Comparison of ENCODE assay signal across 9 cellular contexts in genomic region chr11:18046116-18046777, GRCh38. TPM values are rescaled to one million over a fixed set of nuclear protein-coding genes. Genes with fewer than 3 reads are reported as not detected.
DNase-seq lines count a peak whose midpoint lies in the region; ATAC-seq, FAIRE-seq and TF ChIP-seq lines count a peak whose summit lies in the region.
"Had no signal": no experiment of that assay in that cellular context is flagged by ENCODE, and none has a peak within 500 bp of the region (broad histone marks: within the 10 kb centered on the region; RNA-seq: fewer than 3 reads in every experiment).

Gene TPH1 (minus strand): TSS chr11:18046269. CDS start chr11:18040762, 5,507 bp downstream.

- H3K27ac ChIP-seq in ACC112 (ENCODE audit: low read depth, low read length) (no peak within 1 kb of the TSS), H1 (ENCODE audit: low read depth, low read length) (no peak within 1 kb of the TSS), lung (ENCODE audit: low read depth in 1 of 2, low read length in 1 of 2) (no peak within 1 kb of the TSS)
- H3K27ac ChIP-seq in CD4-positive, alpha-beta memory T cell (ENCODE audit: low read depth, low read length): no peak within 1 kb of the TSS

- peak within 1 kb of the TSS in 1 of 7 donors; percentile 60 for H3K27ac Mint-ChIP-seq in CD4-positive, alpha-beta memory T cell

- H3K23ac ChIP-seq in H1 (ENCODE audit: insufficient read length): no peak within 1 kb of the TSS

- H2BK120ac ChIP-seq in H1 (replicated peaks; ENCODE audit: low read depth, low read length): no peak within 1 kb of the TSS

- H2BK5ac ChIP-seq in H1 (ENCODE audit: low read depth, low read length): no peak within 1 kb of the TSS

- TF ChIP-seq CTCF in H1 (IDR thresholded peaks at IDR 0.05; ENCODE audit: control extremely low read depth in 1 of 3, insufficient read depth in 1 of 3, low read depth in 1 of 3, low read length in 3 of 3): no peak
- TF ChIP-seq CTCF in lung (IDR thresholded peaks at IDR 0.05; ENCODE audit: control extremely low read depth, extremely low read depth): no peak

- no peak within 1 kb of the TSS for H3K4me3 Mint-ChIP-seq in CD4-positive, alpha-beta memory T cell
- H3K4me3 Mint-ChIP-seq: activated T-cell treated with anti-CD3 and anti-CD28 coated beads, Interleukin-2, amount 50 U/mL, for 4 hours had no signal

- POLR2A ChIA-PET in H1 (lab: Charles Lee; ENCODE audit: partially characterized antibody): interaction anchor here (1.6 kb wide), 1 partner anchor 23 kb away, joined by 4 read pairs; no protein-coding TSS in a partner anchor
- POLR2A ChIA-PET in CD4-positive, alpha-beta memory T cell (lab: Charles Lee; ENCODE audit: partially characterized antibody): no interaction called here

- no peak within 1 kb of the TSS for H3K56ac ChIP-seq in H1 (replicated peaks; ENCODE audit: insufficient read length, low read depth, low read length)

- no peak within 1 kb of the TSS for H3K18ac ChIP-seq in H1 (ENCODE audit: extremely low read depth, low read length)

- peaks cover 6% of the 10 kb centered on the region; the same call in 1 of the 2 replicates for H3K23me2 ChIP-seq in H1 (ENCODE audit: low read depth, low read length)

- H4K20me1 ChIP-seq in H1 (replicated peaks in 1 of 2; ENCODE audit: control insufficient read depth in 1 of 2, insufficient read depth in 2 of 2, low read length in 2 of 2): no peaks in the 10 kb centered on the region

- CTCF ChIA-PET in H1 (lab: Charles Lee; ENCODE audit: partially characterized antibody): no interaction called here
- CTCF ChIA-PET in CD4-positive, alpha-beta memory T cell (lab: Charles Lee; ENCODE audit: partially characterized antibody): no interaction called here

- no peak within 1 kb of the TSS for H3K9ac ChIP-seq in H1 (replicated peaks in 1 of 4; ENCODE audit: extremely low read depth in 1 of 4, low read depth in 3 of 4, low read length in 3 of 4)

- H3K79me2 ChIP-seq in ACC112 (ENCODE audit: control insufficient read depth, insufficient read depth, low read length, unreplicated experiment): no peaks in the 10 kb centered on the region
- no peaks in the 10 kb centered on the region for H3K79me2 ChIP-seq in H1 (ENCODE audit: control insufficient read depth in 1 of 2, insufficient read depth in 2 of 2, low read length in 2 of 2)

- 13% methylated on average over 36 of the region's 36 CpGs; no CpG with 5 or more reads in 1 of the 2 experiments for WGBS in H1 (ENCODE audit: extremely low coverage in 1 of 2, insufficient coverage in 1 of 2, insufficient read length in 1 of 2, insufficient replicate concordance in 2 of 2, low coverage in 1 of 2, low lambda C conversion rate in 2 of 2, missing lambda C conversion rate in 1 of 2), 2 experiments
- 14 to 15% methylated on average over 36 of the region's 36 CpGs for WGBS in lung, 2 donors

- peaks cover 84% of the 10 kb centered on the region for H3K27me3 ChIP-seq in ACC112 (ENCODE audit: insufficient read depth, low read length)
- H3K27me3 ChIP-seq in H1 (replicated peaks in 1 of 4; ENCODE audit: control insufficient read depth in 3 of 4, extremely low read depth in 1 of 4, insufficient read depth in 3 of 4, low read length in 3 of 4): peaks cover 1 to 36% (median 18%) of the 10 kb centered on the region in 4 experiments
- no peaks in the 10 kb centered on the region for H3K27me3 ChIP-seq in lung (ENCODE audit: control insufficient read depth, insufficient read depth)
- H3K27me3 ChIP-seq in CD4-positive, alpha-beta memory T cell (ENCODE audit: insufficient read depth, low read length): no peaks in the 10 kb centered on the region

- no peak for FAIRE-seq in H1 (lab: Jason Lieb, UNC)

- TF ChIP-seq POLR2A in H1 (IDR thresholded peaks at IDR 0.05; ENCODE audit: control extremely low read depth in 1 of 2, low read depth in 2 of 2, low read length in 2 of 2): no peak

- H3K9me3 ChIP-seq in H1 (ENCODE audit: insufficient read depth in 2 of 2, low read depth in 1 of 2, low read length in 1 of 2): no peaks in the 10 kb centered on the region
- H3K9me3 ChIP-seq in lung (ENCODE audit: control insufficient read depth in 2 of 2, insufficient read depth in 1 of 2, low read length in 1 of 2): no peaks in the 10 kb centered on the region
- no peaks in the 10 kb centered on the region for H3K9me3 ChIP-seq in CD4-positive, alpha-beta memory T cell (ENCODE audit: control insufficient read depth in 1 of 2, low read length in 2 of 2)

- H3K4me1 Mint-ChIP-seq in CD4-positive, alpha-beta memory T cell: peaks cover 0 to 2% (median 0%) of the 10 kb centered on the region in 4 donors

- TF ChIP-seq RAD21 in Ishikawa (IDR thresholded peaks at IDR 0.05; ENCODE audit: low read depth) (no peak), H1 (IDR thresholded peaks at IDR 0.05 in 1 of 2, conservative IDR thresholded peaks at IDR 0.05 in 1 of 2; ENCODE audit: low read depth in 2 of 2, low read length in 2 of 2) (no peak)

- H3K4me3 ChIP-seq in ACC112 (ENCODE audit: low read depth, low read length) (0 out of 2 replicates have a peak within 1 kb of the TSS, but pooled peaks have one; percentile 21), H1 (ENCODE audit: extremely low read depth in 1 of 4, insufficient read depth in 2 of 4, low read depth in 3 of 4, low read length in 4 of 4) (peak within 1 kb of the TSS; percentile 21 to 50 (median 24); a peak in 5 of 8 replicates), lung (no peak within 1 kb of the TSS)
- H3K4me3 ChIP-seq in CD4-positive, alpha-beta memory T cell (ENCODE audit: low read length in 2 of 2): no peak within 1 kb of the TSS

- H3K27me3 Mint-ChIP-seq in CD4-positive, alpha-beta memory T cell: peaks cover 16 to 30% of the 10 kb centered on the region in 2 donors

- intact Hi-C loops in CD4-positive, alpha-beta memory T cell (cut with micrococcal nuclease): no loop called here

- H3K4me2 ChIP-seq in H1 (ENCODE audit: insufficient read depth in 1 of 2, low read depth in 2 of 2, low read length in 2 of 2): peak within 1 kb of the TSS; percentile 64 to 66

- no peaks in the 10 kb centered on the region for H3K4me1 ChIP-seq in ACC112 (ENCODE audit: control insufficient read depth, insufficient read depth, low read length, unreplicated experiment)
- peaks cover 0 to 4% (median 2%) of the 10 kb centered on the region in 4 experiments; a peak in 2 of 7 replicates for H3K4me1 ChIP-seq in H1 (replicated peaks in 1 of 4; ENCODE audit: control insufficient read depth in 3 of 4, insufficient read depth in 4 of 4, low read length in 3 of 4)
- no peaks in the 10 kb centered on the region for H3K4me1 ChIP-seq in lung (ENCODE audit: control insufficient read depth in 2 of 2, insufficient read depth in 2 of 2, low read length in 2 of 2)
- H3K4me1 ChIP-seq in CD4-positive, alpha-beta memory T cell (ENCODE audit: insufficient read depth, low read length): no peaks in the 10 kb centered on the region

- H2AFZ ChIP-seq in ACC112 (ENCODE audit: low read length, unreplicated experiment) (no peak within 1 kb of the TSS), H1 (ENCODE audit: low read length) (peak within 1 kb of the TSS; percentile 93)

- peaks cover 0 to 12% (median 6%) of the 10 kb centered on the region in 8 donors for H3K9me3 Mint-ChIP-seq in CD4-positive, alpha-beta memory T cell

- TF ChIP-seq EP300 in Ishikawa (IDR thresholded peaks at IDR 0.05; ENCODE audit: borderline replicate concordance) (no peak), H1 (IDR thresholded peaks at IDR 0.05; ENCODE audit: borderline replicate concordance in 1 of 2, low read depth in 2 of 2, low read length in 2 of 2) (no peak)

- ATAC-seq in lung (ENCODE audit: insufficient read depth, low FRiP score): peak; percentile 34
- no peak for ATAC-seq in GM18511 (IDR thresholded peaks at IDR 0.05; ENCODE audit: unreplicated experiment)
- ATAC-seq: activated T-cell treated with anti-CD3 and anti-CD28 coated beads, Interleukin-2, amount 50 U/mL, for 4 hours had no signal

- H4K5ac ChIP-seq in H1 (ENCODE audit: insufficient read length, low read depth, low read length): no peak within 1 kb of the TSS

- no peak within 1 kb of the TSS for H4K91ac ChIP-seq in H1 (replicated peaks; ENCODE audit: insufficient read length, low read length)

- no peak within 1 kb of the TSS; the same call in 1 of the 2 replicates for H4K8ac ChIP-seq in H1 (ENCODE audit: extremely low read depth, insufficient read depth, low read length)

- no peaks in the 10 kb centered on the region for H3K79me1 ChIP-seq in H1 (ENCODE audit: low read depth, low read length)

- no peak within 1 kb of the TSS for H3K4ac ChIP-seq in H1 (replicated peaks; ENCODE audit: insufficient read length, low read depth, low read length)

- no peak within 1 kb of the TSS for H2AK5ac ChIP-seq in H1 (ENCODE audit: low read depth, low read length)

- peak; percentile 3 to 75 for DNase-seq in H1 (ENCODE audit: low read depth in 1 of 2, low spot score in 2 of 2)
- DNase-seq in lung (ENCODE audit: low spot score): peak; percentile 39
- DNase-seq in occipital lobe (lab: John Stamatoyannopoulos, UW): no peak
- DNase-seq in T-helper 9 cell: no peak
- no peak for DNase-seq in CD4-positive, alpha-beta memory T cell
- DNase-seq: activated T-cell treated with anti-CD3 and anti-CD28 coated beads, Interleukin-2, amount 50 U/mL, for 4 hours had no signal

- H3K14ac ChIP-seq in H1 (ENCODE audit: insufficient read length): no peak within 1 kb of the TSS

- H3K36me3 ChIP-seq in ACC112 (ENCODE audit: insufficient read depth, low read length) (no peaks in the 10 kb centered on the region), H1 (ENCODE audit: control insufficient read depth in 2 of 4, insufficient read depth in 4 of 4, low read length in 3 of 4) (no peaks in the 10 kb centered on the region), lung (ENCODE audit: control insufficient read depth in 2 of 2, insufficient read depth in 2 of 2, low read length in 2 of 2) (no peaks in the 10 kb centered on the region)
- H3K36me3 ChIP-seq in CD4-positive, alpha-beta memory T cell (ENCODE audit: insufficient read depth, low read length): no peaks in the 10 kb centered on the region

- H2BK20ac ChIP-seq in H1 (ENCODE audit: low read length): no peak within 1 kb of the TSS

- H2BK12ac ChIP-seq in H1 (ENCODE audit: low read depth, low read length): no peak within 1 kb of the TSS

- H3K36me3 Mint-ChIP-seq in CD4-positive, alpha-beta memory T cell: peaks cover 0 to 4% of the 10 kb centered on the region in 2 donors

- no peak within 1 kb of the TSS for H2BK15ac ChIP-seq in H1 (ENCODE audit: low read length)

RNA-seq across cellular contexts. Expression of gene TPH1, which starts in this region (rescaled TPM):
- 0.08 and 0.22 TPM in 2 replicates for total RNA-seq in H1 (2021; fragmentation: NEBNext Ultra II Directional; extraction: Animal tissue kit (Norgen Biotek cat#: 25700))
- 0.08 and 0.09 TPM in 2 replicates for polyA plus RNA-seq in H1 (2011; rRNA removed)
- polyA plus RNA-seq in H1 (2011; cell fraction: cytosol; rRNA removed): 0.12 TPM
- 0.16 TPM for polyA plus RNA-seq in H1 (2011; cell fraction: nucleus; rRNA removed)
- polyA plus RNA-seq in H1 (2012, experiment 1 of 2): 0.05 to 0.37 TPM (median 0.07 TPM) in 4 replicates
- polyA plus RNA-seq in H1 (2012, experiment 2 of 2): not detected
- 0.18 TPM for polyA plus RNA-seq in H1 (2013, experiment 1 of 2)
- 0.09 TPM for polyA plus RNA-seq in H1 (2013, experiment 2 of 2)
- 0.10 and 0.16 TPM in 2 replicates for polyA minus RNA-seq in H1 (2011; rRNA and poly(A)+ RNA removed)
- polyA minus RNA-seq in H1 (2011; cell fraction: cytosol; rRNA and poly(A)+ RNA removed): not detected
- 0.10 TPM for polyA minus RNA-seq in H1 (2011; cell fraction: nucleus; rRNA and poly(A)+ RNA removed)
- 1 to 10 TPM in 1 of 2 donors, under 1 TPM in 1; 0.74 to 2.8 TPM for total RNA-seq in lung
- polyA plus RNA-seq in lung: under 1 TPM; 0.13 to 0.37 TPM
- 0.47 TPM for total RNA-seq in occipital lobe
- total RNA-seq in CD4-positive, alpha-beta memory T cell: 1 to 10 TPM; 1.0 to 1.3 TPM
- not detected for polyA plus RNA-seq in CD4-positive, alpha-beta memory T cell

Comparison
In these comparisons a context has a peak if more than half of its experiments do, and no peak if none do; other contexts are left out.
1. Peak in DNase-seq, H3K4me3 ChIP-seq and H3K4me2 ChIP-seq in H1; RNA of the gene not detected or under 1 TPM.